Comparison of ENCODE assay signal across 1 cellular context in the genomic region with DNA sequence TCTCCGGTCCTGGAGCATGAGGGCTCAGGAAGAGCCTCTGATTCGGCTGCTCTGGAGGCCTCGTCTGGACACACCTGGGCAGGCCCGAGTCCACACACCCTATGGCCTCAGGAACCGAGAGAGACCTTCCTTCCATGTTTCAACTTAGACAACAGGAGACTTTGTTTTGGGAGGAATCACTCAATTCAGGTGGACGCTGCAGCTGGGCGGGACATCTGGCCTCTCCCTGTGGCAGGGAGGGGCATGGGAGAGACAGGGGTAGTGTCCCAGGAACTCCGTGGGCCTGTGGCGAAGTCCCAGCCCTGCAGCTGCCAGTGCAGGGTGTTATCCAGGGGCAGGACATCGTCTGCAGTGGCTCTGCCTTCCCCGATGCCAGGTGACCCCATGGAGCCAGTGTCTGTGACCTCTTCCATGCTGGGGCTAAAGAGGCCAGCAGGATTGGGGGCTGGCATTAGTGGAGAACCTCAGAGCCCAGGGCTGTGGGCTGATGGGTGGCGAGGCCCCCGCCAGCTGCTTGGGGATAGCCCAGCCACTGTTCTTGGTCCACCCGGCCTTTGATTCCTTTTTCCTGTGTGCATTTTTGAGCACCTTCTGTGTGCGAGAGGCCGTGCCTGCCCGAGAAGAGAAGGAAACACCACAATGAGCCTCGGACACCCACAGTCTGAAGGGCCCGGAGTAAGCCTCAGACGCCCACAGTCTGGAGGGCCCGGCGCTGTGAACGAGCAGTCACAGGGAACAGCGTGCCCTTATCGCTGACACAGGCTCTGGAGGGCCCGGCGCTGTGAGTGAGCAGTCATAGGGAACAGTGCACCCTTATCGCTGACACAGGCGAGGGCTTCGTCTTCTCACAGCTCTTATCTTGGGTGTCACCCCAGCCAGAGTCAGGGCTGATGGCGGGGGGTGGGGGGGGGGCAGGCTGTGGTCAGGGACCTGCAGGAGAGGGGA.
A peak's percentile ranks its signal among the peaks of the same experiment; 100 is the strongest.
TF ChIP-seq lines count a peak whose summit lies in the region.

No MANE protein-coding gene starts in this region.

TF ChIP-seq in HepG2, 621 proteins besides CTCF, POLR2A, EP300 and RAD21 (continues in another document):
- TF ChIP-seq, protein P1, sequence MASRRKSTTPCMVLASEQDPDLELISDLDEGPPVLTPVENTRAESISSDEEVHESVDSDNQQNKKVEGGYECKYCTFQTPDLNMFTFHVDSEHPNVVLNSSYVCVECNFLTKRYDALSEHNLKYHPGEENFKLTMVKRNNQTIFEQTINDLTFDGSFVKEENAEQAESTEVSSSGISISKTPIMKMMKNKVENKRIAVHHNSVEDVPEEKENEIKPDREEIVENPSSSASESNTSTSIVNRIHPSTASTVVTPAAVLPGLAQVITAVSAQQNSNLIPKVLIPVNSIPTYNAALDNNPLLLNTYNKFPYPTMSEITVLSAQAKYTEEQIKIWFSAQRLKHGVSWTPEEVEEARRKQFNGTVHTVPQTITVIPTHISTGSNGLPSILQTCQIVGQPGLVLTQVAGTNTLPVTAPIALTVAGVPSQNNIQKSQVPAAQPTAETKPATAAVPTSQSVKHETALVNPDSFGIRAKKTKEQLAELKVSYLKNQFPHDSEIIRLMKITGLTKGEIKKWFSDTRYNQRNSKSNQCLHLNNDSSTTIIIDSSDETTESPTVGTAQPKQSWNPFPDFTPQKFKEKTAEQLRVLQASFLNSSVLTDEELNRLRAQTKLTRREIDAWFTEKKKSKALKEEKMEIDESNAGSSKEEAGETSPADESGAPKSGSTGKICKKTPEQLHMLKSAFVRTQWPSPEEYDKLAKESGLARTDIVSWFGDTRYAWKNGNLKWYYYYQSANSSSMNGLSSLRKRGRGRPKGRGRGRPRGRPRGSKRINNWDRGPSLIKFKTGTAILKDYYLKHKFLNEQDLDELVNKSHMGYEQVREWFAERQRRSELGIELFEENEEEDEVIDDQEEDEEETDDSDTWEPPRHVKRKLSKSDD (CRISPR knock-in tag; IDR thresholded peaks at IDR 0.05; ENCODE audit: low read depth), result no peak
- TF ChIP-seq, protein P2, sequence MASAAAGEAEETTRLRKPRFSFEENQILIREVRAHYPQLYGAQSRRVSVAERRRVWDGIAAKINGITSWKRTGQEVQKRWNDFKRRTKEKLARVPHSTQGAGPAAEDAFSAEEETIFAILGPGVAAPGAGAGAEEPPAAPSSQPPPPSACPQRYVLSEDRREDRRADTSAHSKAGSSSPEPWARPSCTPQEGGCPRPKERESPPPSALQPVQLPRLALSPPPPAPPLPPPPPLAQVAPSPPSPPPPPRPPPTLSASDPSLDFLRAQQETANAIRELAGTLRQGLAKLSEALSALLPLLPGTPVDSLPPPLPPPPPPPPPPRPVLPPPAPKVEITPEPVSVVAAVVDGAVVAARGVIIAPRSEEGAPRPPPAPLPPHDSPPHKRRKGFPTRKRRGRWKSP (CRISPR knock-in tag; IDR thresholded peaks at IDR 0.05), result 0 out of 2 replicates have a peak, but pooled peaks have one; percentile 12
- TF ChIP-seq ZNF180 (CRISPR knock-in tag; IDR thresholded peaks at IDR 0.05; ENCODE audit: borderline replicate concordance, low read depth), result no peak
- no peak for TF ChIP-seq HOXA3 (CRISPR knock-in tag; IDR thresholded peaks at IDR 0.05)
- no peak for TF ChIP-seq ZNF629 (CRISPR knock-in tag; conservative IDR thresholded peaks at IDR 0.05)
- TF ChIP-seq, protein P3, sequence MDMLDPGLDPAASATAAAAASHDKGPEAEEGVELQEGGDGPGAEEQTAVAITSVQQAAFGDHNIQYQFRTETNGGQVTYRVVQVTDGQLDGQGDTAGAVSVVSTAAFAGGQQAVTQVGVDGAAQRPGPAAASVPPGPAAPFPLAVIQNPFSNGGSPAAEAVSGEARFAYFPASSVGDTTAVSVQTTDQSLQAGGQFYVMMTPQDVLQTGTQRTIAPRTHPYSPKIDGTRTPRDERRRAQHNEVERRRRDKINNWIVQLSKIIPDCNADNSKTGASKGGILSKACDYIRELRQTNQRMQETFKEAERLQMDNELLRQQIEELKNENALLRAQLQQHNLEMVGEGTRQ (IDR thresholded peaks at IDR 0.05; ENCODE audit: low read depth, low read length), result no peak
- TF ChIP-seq, protein P3 (CRISPR knock-in tag; IDR thresholded peaks at IDR 0.05; ENCODE audit: borderline replicate concordance), result no peak
- TF ChIP-seq DR1 (CRISPR knock-in tag; IDR thresholded peaks at IDR 0.05), result no peak
- TF ChIP-seq, protein P4, sequence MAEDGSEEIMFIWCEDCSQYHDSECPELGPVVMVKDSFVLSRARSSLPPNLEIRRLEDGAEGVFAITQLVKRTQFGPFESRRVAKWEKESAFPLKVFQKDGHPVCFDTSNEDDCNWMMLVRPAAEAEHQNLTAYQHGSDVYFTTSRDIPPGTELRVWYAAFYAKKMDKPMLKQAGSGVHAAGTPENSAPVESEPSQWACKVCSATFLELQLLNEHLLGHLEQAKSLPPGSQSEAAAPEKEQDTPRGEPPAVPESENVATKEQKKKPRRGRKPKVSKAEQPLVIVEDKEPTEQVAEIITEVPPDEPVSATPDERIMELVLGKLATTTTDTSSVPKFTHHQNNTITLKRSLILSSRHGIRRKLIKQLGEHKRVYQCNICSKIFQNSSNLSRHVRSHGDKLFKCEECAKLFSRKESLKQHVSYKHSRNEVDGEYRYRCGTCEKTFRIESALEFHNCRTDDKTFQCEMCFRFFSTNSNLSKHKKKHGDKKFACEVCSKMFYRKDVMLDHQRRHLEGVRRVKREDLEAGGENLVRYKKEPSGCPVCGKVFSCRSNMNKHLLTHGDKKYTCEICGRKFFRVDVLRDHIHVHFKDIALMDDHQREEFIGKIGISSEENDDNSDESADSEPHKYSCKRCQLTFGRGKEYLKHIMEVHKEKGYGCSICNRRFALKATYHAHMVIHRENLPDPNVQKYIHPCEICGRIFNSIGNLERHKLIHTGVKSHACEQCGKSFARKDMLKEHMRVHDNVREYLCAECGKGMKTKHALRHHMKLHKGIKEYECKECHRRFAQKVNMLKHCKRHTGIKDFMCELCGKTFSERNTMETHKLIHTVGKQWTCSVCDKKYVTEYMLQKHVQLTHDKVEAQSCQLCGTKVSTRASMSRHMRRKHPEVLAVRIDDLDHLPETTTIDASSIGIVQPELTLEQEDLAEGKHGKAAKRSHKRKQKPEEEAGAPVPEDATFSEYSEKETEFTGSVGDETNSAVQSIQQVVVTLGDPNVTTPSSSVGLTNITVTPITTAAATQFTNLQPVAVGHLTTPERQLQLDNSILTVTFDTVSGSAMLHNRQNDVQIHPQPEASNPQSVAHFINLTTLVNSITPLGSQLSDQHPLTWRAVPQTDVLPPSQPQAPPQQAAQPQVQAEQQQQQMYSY (CRISPR knock-in tag; IDR thresholded peaks at IDR 0.05), result no peak
- peak; percentile 27 for TF ChIP-seq HNRNPLL (IDR thresholded peaks at IDR 0.05; ENCODE audit: low read depth, low read length, poor library complexity, severe bottlenecking)
- TF ChIP-seq NR2C2 (CRISPR knock-in tag; IDR thresholded peaks at IDR 0.05; ENCODE audit: borderline replicate concordance), result peak; percentile 6; the same call in 1 of the 2 replicates
- TF ChIP-seq ZNF260 (CRISPR knock-in tag; IDR thresholded peaks at IDR 0.05; ENCODE audit: borderline replicate concordance, low read depth), result no peak
- peak; percentile 63; the same call in 1 of the 2 replicates for TF ChIP-seq HNRNPL (IDR thresholded peaks at IDR 0.05; ENCODE audit: low read depth, low read length)
- no peak for TF ChIP-seq ZNF264 (CRISPR knock-in tag; IDR thresholded peaks at IDR 0.05)
- TF ChIP-seq, protein P5, sequence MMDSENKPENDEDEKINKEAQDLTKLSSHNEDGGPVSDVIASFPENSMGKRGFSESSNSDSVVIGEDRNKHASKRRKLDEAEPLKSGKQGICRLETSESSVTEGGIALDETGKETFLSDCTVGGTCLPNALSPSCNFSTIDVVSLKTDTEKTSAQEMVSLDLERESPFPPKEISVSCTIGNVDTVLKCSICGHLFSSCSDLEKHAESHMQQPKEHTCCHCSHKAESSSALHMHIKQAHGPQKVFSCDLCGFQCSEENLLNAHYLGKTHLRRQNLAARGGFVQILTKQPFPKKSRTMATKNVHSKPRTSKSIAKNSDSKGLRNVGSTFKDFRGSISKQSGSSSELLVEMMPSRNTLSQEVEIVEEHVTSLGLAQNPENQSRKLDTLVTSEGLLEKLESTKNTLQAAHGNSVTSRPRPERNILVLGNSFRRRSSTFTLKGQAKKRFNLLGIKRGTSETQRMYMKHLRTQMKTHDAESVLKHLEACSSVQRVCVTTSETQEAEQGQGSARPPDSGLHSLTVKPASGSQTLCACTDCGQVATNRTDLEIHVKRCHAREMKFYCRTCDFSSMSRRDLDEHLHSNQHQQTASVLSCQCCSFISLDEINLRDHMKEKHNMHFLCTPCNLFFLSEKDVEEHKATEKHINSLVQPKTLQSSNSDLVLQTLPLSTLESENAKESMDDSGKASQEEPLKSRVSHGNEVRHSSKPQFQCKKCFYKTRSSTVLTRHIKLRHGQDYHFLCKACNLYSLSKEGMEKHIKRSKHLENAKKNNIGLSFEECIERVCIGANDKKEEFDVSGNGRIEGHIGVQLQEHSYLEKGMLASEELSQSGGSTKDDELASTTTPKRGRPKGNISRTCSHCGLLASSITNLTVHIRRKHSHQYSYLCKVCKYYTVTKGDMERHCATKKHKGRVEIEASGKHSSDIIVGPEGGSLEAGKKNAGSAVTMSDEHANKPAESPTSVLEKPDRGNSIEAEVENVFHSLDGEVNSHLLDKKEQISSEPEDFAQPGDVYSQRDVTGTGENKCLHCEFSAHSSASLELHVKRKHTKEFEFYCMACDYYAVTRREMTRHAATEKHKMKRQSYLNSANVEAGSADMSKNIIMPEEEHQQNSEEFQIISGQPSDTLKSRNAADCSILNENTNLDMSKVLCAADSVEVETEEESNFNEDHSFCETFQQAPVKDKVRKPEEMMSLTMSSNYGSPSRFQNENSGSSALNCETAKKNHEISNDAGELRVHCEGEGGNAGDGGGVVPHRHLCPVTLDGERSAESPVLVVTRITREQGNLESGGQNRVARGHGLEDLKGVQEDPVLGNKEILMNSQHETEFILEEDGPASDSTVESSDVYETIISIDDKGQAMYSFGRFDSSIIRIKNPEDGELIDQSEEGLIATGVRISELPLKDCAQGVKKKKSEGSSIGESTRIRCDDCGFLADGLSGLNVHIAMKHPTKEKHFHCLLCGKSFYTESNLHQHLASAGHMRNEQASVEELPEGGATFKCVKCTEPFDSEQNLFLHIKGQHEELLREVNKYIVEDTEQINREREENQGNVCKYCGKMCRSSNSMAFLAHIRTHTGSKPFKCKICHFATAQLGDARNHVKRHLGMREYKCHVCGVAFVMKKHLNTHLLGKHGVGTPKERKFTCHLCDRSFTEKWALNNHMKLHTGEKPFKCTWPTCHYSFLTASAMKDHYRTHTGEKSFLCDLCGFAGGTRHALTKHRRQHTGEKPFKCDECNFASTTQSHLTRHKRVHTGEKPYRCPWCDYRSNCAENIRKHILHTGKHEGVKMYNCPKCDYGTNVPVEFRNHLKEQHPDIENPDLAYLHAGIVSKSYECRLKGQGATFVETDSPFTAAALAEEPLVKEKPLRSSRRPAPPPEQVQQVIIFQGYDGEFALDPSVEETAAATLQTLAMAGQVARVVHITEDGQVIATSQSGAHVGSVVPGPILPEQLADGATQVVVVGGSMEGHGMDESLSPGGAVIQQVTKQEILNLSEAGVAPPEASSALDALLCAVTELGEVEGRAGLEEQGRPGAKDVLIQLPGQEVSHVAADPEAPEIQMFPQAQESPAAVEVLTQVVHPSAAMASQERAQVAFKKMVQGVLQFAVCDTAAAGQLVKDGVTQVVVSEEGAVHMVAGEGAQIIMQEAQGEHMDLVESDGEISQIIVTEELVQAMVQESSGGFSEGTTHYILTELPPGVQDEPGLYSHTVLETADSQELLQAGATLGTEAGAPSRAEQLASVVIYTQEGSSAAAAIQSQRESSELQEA (CRISPR knock-in tag; IDR thresholded peaks at IDR 0.05; ENCODE audit: not compliant biosample characterization), result no peak
- no peak for TF ChIP-seq RBM22 (optimal IDR thresholded peaks at IDR 0.05; ENCODE audit: low read length)
- TF ChIP-seq, protein P6, sequence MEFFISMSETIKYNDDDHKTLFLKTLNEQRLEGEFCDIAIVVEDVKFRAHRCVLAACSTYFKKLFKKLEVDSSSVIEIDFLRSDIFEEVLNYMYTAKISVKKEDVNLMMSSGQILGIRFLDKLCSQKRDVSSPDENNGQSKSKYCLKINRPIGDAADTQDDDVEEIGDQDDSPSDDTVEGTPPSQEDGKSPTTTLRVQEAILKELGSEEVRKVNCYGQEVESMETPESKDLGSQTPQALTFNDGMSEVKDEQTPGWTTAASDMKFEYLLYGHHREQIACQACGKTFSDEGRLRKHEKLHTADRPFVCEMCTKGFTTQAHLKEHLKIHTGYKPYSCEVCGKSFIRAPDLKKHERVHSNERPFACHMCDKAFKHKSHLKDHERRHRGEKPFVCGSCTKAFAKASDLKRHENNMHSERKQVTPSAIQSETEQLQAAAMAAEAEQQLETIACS (CRISPR knock-in tag; IDR thresholded peaks at IDR 0.05), result no peak
- TF ChIP-seq, protein P7, sequence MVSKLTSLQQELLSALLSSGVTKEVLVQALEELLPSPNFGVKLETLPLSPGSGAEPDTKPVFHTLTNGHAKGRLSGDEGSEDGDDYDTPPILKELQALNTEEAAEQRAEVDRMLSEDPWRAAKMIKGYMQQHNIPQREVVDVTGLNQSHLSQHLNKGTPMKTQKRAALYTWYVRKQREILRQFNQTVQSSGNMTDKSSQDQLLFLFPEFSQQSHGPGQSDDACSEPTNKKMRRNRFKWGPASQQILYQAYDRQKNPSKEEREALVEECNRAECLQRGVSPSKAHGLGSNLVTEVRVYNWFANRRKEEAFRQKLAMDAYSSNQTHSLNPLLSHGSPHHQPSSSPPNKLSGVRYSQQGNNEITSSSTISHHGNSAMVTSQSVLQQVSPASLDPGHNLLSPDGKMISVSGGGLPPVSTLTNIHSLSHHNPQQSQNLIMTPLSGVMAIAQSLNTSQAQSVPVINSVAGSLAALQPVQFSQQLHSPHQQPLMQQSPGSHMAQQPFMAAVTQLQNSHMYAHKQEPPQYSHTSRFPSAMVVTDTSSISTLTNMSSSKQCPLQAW (CRISPR knock-in tag; IDR thresholded peaks at IDR 0.05), result 0 out of 2 replicates have a peak, but pooled peaks have one; percentile 3
- TF ChIP-seq ZNF350 (CRISPR knock-in tag; IDR thresholded peaks at IDR 0.05; ENCODE audit: borderline replicate concordance, low read depth), result peak; percentile 39; the same call in 1 of the 2 replicates
- no peak for TF ChIP-seq YEATS2 (CRISPR knock-in tag; IDR thresholded peaks at IDR 0.05; ENCODE audit: borderline replicate concordance)
- TF ChIP-seq, protein P8, sequence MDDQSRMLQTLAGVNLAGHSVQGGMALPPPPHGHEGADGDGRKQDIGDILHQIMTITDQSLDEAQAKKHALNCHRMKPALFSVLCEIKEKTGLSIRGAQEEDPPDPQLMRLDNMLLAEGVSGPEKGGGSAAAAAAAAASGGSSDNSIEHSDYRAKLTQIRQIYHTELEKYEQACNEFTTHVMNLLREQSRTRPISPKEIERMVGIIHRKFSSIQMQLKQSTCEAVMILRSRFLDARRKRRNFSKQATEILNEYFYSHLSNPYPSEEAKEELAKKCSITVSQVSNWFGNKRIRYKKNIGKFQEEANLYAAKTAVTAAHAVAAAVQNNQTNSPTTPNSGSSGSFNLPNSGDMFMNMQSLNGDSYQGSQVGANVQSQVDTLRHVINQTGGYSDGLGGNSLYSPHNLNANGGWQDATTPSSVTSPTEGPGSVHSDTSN (CRISPR knock-in tag; IDR thresholded peaks at IDR 0.05; ENCODE audit: borderline replicate concordance), result no peak
- peak; percentile 40 for TF ChIP-seq SRSF1 (optimal IDR thresholded peaks at IDR 0.05; ENCODE audit: low read depth, low read length)
- TF ChIP-seq ELF4 (CRISPR knock-in tag; IDR thresholded peaks at IDR 0.05; ENCODE audit: borderline replicate concordance), result no peak
- TF ChIP-seq ZKSCAN8 (CRISPR knock-in tag; IDR thresholded peaks at IDR 0.05; ENCODE audit: borderline replicate concordance), result 0 out of 2 replicates have a peak, but pooled peaks have one; percentile 15
- no peak for TF ChIP-seq ZNF777 (CRISPR knock-in tag; IDR thresholded peaks at IDR 0.05)
- TF ChIP-seq NRL (CRISPR knock-in tag; IDR thresholded peaks at IDR 0.05; ENCODE audit: borderline replicate concordance), result 0 out of 2 replicates have a peak, but pooled peaks have one; percentile 65
